Comparison of ENCODE assay signal across 12 cellular contexts in genomic region chr20:63500902-63501817, GRCh38. TPM values are rescaled to one million over a fixed set of nuclear protein-coding genes. Genes with fewer than 3 reads are reported as not detected.
DNase-seq lines count a peak whose midpoint lies in the region; ATAC-seq and TF ChIP-seq lines count a peak whose summit lies in the region.
"Had no signal": no experiment of that assay in that cellular context is flagged by ENCODE, and none has a peak within 500 bp of the region (broad histone marks: within the 10 kb centered on the region; RNA-seq: fewer than 3 reads in every experiment).

No MANE protein-coding gene starts in this region.

- no peaks in the 10 kb centered on the region for H3K4me1 ChIP-seq in RWPE2 (ENCODE audit: insufficient read depth, poor library complexity, severe bottlenecking)
- H3K4me1 ChIP-seq in Peyer's patch = peaks cover 4 to 26% (median 14%) of the 10 kb centered on the region in 4 donors

- in situ Hi-C loops in G401 (cut with HindIII; ENCODE audit: low sequenced_read_pairs) = no loop called here

- ATAC-seq in RWPE2 (ENCODE audit: low read depth) (no peak), HG02885 (IDR thresholded peaks at IDR 0.05; ENCODE audit: poor library complexity, unreplicated experiment) (no peak)
- ATAC-seq: stimulated activated effector memory CD8-positive, alpha-beta T cell treated with anti-CD3 and anti-CD28 coated beads, Interleukin-12 subunit alpha, Interleukin-12 subunit beta, amount 100 ng/mL, for 72 hours had no signal

- H3K9me3 ChIP-seq in RWPE2 (ENCODE audit: severe bottlenecking) = no peaks in the 10 kb centered on the region
- peaks cover 0 to 15% (median 2%) of the 10 kb centered on the region in 4 donors for H3K9me3 ChIP-seq in Peyer's patch

- H3K4me3 ChIP-seq in RWPE2 (ENCODE audit: severe bottlenecking) (no peak overlapping the region), Peyer's patch (no peak overlapping the region)
- H3K4me3 ChIP-seq: coronary artery had no signal

- no peak for TF ChIP-seq POLR2A in Peyer's patch (IDR thresholded peaks at IDR 0.05)

- H3K27me3 ChIP-seq in RWPE2 (ENCODE audit: insufficient read depth, poor library complexity, severe bottlenecking) (peaks cover 27% of the 10 kb centered on the region), Peyer's patch (peaks cover 0 to 34% of the 10 kb centered on the region in 2 donors)

- no peak for TF ChIP-seq CTCF in RWPE2 (IDR thresholded peaks at IDR 0.05; ENCODE audit: poor library complexity, severe bottlenecking)
- TF ChIP-seq CTCF in Peyer's patch (IDR thresholded peaks at IDR 0.05) = no peak

- H3K27ac ChIP-seq in RWPE2 (ENCODE audit: poor library complexity, severe bottlenecking) = no peak overlapping the region
- H3K27ac ChIP-seq in Peyer's patch = no peak overlapping the region
- H3K27ac ChIP-seq: coronary artery had no signal

- DNase-seq in G401 (ENCODE audit: low spot score) (peak; percentile 61), RWPE2 (ENCODE audit: low spot score) (peak; percentile 85), myocyte (ENCODE audit: low read depth) (peak; percentile 70), Peyer's patch (no peak), NCI-H748 (lab: John Stamatoyannopoulos, UW; ENCODE audit: unreplicated experiment) (no peak)
- DNase-seq: activated naive CD4-positive, alpha-beta T cell treated with anti-CD3 and anti-CD28 coated beads, Interleukin-2, amount 50 U/mL, for 16 hours; CD4-positive, alpha-beta memory T cell had no signal

- H3K36me3 ChIP-seq in RWPE2 (ENCODE audit: low read depth) (no peaks in the 10 kb centered on the region), Peyer's patch (no peaks in the 10 kb centered on the region)

RNA-seq across cellular contexts. Expression of gene EEF1A2, which starts 2.3 kb away (rescaled TPM):
- total RNA-seq in G401 (2014; rRNA removed; shearing (Covaris generic)) = 47.5 and 58.1 TPM in 2 replicates
- 456 and 555 TPM in 2 replicates for total RNA-seq in myocyte
- 87.3 TPM for polyA plus RNA-seq in myocyte (2012)
- total RNA-seq in Peyer's patch = 1 to 10 TPM in 3 of 4 donors, under 1 TPM in 1; 0.67 to 3.3 (median 2.1) TPM
- polyA plus RNA-seq: CD4-positive, alpha-beta memory T cell had no signal

RNA-seq across cellular contexts. Expression of gene PPDPF, which starts 19.4 kb away (rescaled TPM):
- 31.9 and 38.0 TPM in 2 replicates for total RNA-seq in G401 (2014; rRNA removed; shearing (Covaris generic))
- total RNA-seq in myocyte (230 and 275 TPM in 2 replicates), Peyer's patch (100 to 1,000 TPM in 3 of 4 donors, 10 to 100 TPM in 1; 94.1 to 435 (median 193) TPM)
- 377 TPM for polyA plus RNA-seq in myocyte (2012)

RNA-seq across cellular contexts. Expression of gene KCNQ2, which starts 28.7 kb away (rescaled TPM):
- total RNA-seq in G401 (2014; rRNA removed; shearing (Covaris generic)) = 133 and 160 TPM in 2 replicates
- total RNA-seq in myocyte (not detected in 2 replicates), Peyer's patch (not detected)
- polyA plus RNA-seq in myocyte (2012) = not detected
- total RNA-seq: CD4-positive, alpha-beta memory T cell had no signal
- polyA plus RNA-seq: CD4-positive, alpha-beta memory T cell had no signal

RNA-seq across cellular contexts. Expression of gene PTK6, which starts 36.0 kb away (rescaled TPM):
- total RNA-seq in G401 (2014; rRNA removed; shearing (Covaris generic)) = 0.10 TPM in 1 of 2 replicates, not detected in the other
- total RNA-seq in myocyte (2.1 and 5.2 TPM in 2 replicates), Peyer's patch (100 to 1,000 TPM in 1 of 4 donors, 10 to 100 TPM in 2, 1 to 10 TPM in 1; 8.3 to 109 (median 84.5) TPM)
- polyA plus RNA-seq in myocyte (2012) = 2.3 TPM
- total RNA-seq: CD4-positive, alpha-beta memory T cell had no signal

RNA-seq across cellular contexts. Expression of gene SRMS, which starts 46.4 kb away (rescaled TPM):
- total RNA-seq in G401 (2014; rRNA removed; shearing (Covaris generic)) = not detected in 2 replicates
- not detected in 2 replicates for total RNA-seq in myocyte
- 0.05 TPM for polyA plus RNA-seq in myocyte (2012)
- total RNA-seq in Peyer's patch = not detected
- total RNA-seq: CD4-positive, alpha-beta memory T cell; left cardiac atrium; T-helper 2 cell treated with Interferon-gamma antibody and Interleukin-4, amounts not matched to agents 100 ng/mL and 5 ng/mL, for 36 hours had no signal
- polyA plus RNA-seq: CD4-positive, alpha-beta memory T cell had no signal

Comparison
In these comparisons a context has a peak if more than half of its experiments do, and no peak if none do; other contexts are left out.
1. DNase-seq: peak in G401 (single experiment), RWPE2 (single experiment) and myocyte (single experiment); none in Peyer's patch (0 of 3) and NCI-H748 (single experiment).
2. RNA of gene EEF1A2, which starts 2.3 kb away (total RNA-seq): 456 to 555 TPM in myocyte and 47.5 to 58.1 TPM in G401; 0.67 to 3.3 TPM in Peyer's patch; every median in the first group is over 10 times any median in the second.
3. RNA of gene KCNQ2, which starts 28.7 kb away (total RNA-seq): 133 to 160 TPM in G401; not detected in myocyte and not detected in Peyer's patch; every median in the first group is over 100 times any median in the second.